In the genomic region with DNA sequence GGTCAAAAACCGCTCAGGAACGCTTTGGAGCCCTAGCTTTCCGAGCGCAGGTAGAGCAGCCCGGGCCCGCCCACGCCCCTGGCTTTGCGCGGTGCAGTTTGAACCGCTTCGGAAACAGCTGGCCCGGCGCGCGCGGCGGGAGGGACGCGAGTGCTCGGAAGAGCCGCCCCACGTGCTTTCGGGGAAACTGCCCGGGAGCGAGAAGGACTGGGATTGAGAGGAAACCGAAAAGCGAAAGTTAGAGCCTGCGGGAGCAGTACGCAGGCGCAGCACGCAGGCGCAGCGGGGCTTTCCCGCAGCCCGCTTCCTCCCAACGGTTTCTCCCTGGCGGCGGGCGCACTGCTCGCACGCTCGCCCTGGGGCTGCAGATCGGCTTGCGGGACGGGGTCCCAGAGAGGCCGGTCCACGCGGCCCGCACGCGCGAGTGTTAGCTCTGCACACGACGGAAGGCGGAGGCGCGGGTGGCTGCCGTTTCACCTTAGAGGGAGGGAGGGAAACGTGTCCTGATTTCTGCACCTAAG, we compare ENCODE assay signal across 1 cellular context.
TF ChIP-seq lines count a peak whose summit lies in the region.

No MANE protein-coding gene starts in this region.

TF ChIP-seq in HepG2, 621 proteins besides CTCF, POLR2A, EP300 and RAD21 (continued from another document and continues in another):
- TF ChIP-seq, protein P1, sequence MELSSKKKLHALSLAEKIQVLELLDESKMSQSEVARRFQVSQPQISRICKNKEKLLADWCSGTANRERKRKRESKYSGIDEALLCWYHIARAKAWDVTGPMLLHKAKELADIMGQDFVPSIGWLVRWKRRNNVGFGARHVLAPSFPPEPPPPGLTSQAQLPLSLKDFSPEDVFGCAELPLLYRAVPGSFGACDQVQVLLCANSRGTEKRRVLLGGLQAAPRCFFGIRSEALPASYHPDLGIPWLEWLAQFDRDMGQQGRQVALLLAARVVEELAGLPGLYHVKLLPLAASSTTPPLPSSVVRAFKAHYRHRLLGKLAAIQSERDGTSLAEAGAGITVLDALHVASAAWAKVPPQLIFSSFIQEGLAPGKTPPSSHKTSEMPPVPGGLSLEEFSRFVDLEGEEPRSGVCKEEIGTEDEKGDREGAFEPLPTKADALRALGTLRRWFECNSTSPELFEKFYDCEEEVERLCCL (CRISPR knock-in tag; IDR thresholded peaks at IDR 0.05; ENCODE audit: borderline replicate concordance) = no peak; the same call in 1 of the 2 replicates
- peak; percentile 83 for TF ChIP-seq ZNF644 (CRISPR knock-in tag; IDR thresholded peaks at IDR 0.05; ENCODE audit: low read depth)
- no peak for TF ChIP-seq RORA (CRISPR knock-in tag; IDR thresholded peaks at IDR 0.05)
- TF ChIP-seq RBAK (CRISPR knock-in tag; IDR thresholded peaks at IDR 0.05) = 0 out of 2 replicates have a peak, but pooled peaks have one; percentile 67
- peak; percentile 67; the same call in 1 of the 2 replicates for TF ChIP-seq SOX13 (IDR thresholded peaks at IDR 0.05)
- peak in 1 of 2 experiments; percentile 91; a peak in 2 of 4 replicates for TF ChIP-seq SOX13 (CRISPR knock-in tag; conservative IDR thresholded peaks at IDR 0.05 in 1 of 2, IDR thresholded peaks at IDR 0.05 in 1 of 2)
- peak; percentile 95 for TF ChIP-seq ZNF790 (CRISPR knock-in tag; IDR thresholded peaks at IDR 0.05; ENCODE audit: borderline replicate concordance)
- TF ChIP-seq ZNF7 (CRISPR knock-in tag; IDR thresholded peaks at IDR 0.05) = no peak; the same call in 1 of the 2 replicates
- peak; percentile 95 for TF ChIP-seq ELF1 (CRISPR knock-in tag; IDR thresholded peaks at IDR 0.05)
- TF ChIP-seq MAF1 (CRISPR knock-in tag; IDR thresholded peaks at IDR 0.05; ENCODE audit: borderline replicate concordance) = peak; percentile 97
- TF ChIP-seq ASH2L (IDR thresholded peaks at IDR 0.05; ENCODE audit: insufficient read length, low read depth, low read length) = peak; percentile 96
- no peak for TF ChIP-seq DPF2 (CRISPR knock-in tag; IDR thresholded peaks at IDR 0.05; ENCODE audit: borderline replicate concordance, low read depth)
- TF ChIP-seq MED13 (CRISPR knock-in tag; IDR thresholded peaks at IDR 0.05) = peak; percentile 93
- TF ChIP-seq ZNF264 (CRISPR knock-in tag; IDR thresholded peaks at IDR 0.05) = peak; percentile 98
- TF ChIP-seq ZNF431 (CRISPR knock-in tag; IDR thresholded peaks at IDR 0.05; ENCODE audit: borderline replicate concordance, low read depth) = peak; percentile 97; the same call in 1 of the 2 replicates
- TF ChIP-seq, protein P2, sequence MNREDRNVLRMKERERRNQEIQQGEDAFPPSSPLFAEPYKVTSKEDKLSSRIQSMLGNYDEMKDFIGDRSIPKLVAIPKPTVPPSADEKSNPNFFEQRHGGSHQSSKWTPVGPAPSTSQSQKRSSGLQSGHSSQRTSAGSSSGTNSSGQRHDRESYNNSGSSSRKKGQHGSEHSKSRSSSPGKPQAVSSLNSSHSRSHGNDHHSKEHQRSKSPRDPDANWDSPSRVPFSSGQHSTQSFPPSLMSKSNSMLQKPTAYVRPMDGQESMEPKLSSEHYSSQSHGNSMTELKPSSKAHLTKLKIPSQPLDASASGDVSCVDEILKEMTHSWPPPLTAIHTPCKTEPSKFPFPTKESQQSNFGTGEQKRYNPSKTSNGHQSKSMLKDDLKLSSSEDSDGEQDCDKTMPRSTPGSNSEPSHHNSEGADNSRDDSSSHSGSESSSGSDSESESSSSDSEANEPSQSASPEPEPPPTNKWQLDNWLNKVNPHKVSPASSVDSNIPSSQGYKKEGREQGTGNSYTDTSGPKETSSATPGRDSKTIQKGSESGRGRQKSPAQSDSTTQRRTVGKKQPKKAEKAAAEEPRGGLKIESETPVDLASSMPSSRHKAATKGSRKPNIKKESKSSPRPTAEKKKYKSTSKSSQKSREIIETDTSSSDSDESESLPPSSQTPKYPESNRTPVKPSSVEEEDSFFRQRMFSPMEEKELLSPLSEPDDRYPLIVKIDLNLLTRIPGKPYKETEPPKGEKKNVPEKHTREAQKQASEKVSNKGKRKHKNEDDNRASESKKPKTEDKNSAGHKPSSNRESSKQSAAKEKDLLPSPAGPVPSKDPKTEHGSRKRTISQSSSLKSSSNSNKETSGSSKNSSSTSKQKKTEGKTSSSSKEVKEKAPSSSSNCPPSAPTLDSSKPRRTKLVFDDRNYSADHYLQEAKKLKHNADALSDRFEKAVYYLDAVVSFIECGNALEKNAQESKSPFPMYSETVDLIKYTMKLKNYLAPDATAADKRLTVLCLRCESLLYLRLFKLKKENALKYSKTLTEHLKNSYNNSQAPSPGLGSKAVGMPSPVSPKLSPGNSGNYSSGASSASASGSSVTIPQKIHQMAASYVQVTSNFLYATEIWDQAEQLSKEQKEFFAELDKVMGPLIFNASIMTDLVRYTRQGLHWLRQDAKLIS (CRISPR knock-in tag; IDR thresholded peaks at IDR 0.05) = peak; percentile 82; the same call in 1 of the 2 replicates
- TF ChIP-seq ZC3H13 (CRISPR knock-in tag; IDR thresholded peaks at IDR 0.05) = peak; percentile 98
- TF ChIP-seq DNMT1 (CRISPR knock-in tag; IDR thresholded peaks at IDR 0.05) = peak; percentile 97; the same call in 1 of the 2 replicates
- peak; percentile 99 for TF ChIP-seq EED (CRISPR knock-in tag; IDR thresholded peaks at IDR 0.05)
- no peak for TF ChIP-seq ZNF326 (CRISPR knock-in tag; IDR thresholded peaks at IDR 0.05; ENCODE audit: borderline replicate concordance)
- TF ChIP-seq ZNF891 (CRISPR knock-in tag; IDR thresholded peaks at IDR 0.05) = peak; percentile 99; the same call in 1 of the 2 replicates
- TF ChIP-seq KLF13 (CRISPR knock-in tag; IDR thresholded peaks at IDR 0.05) = peak; percentile 98; the same call in 1 of the 2 replicates
- TF ChIP-seq NFE2L1 (CRISPR knock-in tag; IDR thresholded peaks at IDR 0.05; ENCODE audit: borderline replicate concordance) = peak; percentile 44; the same call in 1 of the 2 replicates
- TF ChIP-seq, protein P3, sequence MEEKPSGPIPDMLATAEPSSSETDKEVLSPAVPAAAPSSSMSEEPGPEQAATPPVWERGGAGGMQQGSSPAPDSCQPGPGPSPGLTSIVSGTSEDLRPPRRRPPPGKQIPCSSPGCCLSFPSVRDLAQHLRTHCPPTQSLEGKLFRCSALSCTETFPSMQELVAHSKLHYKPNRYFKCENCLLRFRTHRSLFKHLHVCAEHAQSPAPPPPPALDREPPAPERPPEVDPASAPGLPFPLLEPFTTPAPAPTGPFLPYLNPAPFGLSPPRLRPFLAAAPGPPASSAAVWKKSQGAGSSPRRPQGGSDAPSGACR (CRISPR knock-in tag; IDR thresholded peaks at IDR 0.05) = peak; percentile 97
- TF ChIP-seq ZNF256 (CRISPR knock-in tag; conservative IDR thresholded peaks at IDR 0.05) = peak; percentile 97
- TF ChIP-seq ZNF20 (CRISPR knock-in tag; IDR thresholded peaks at IDR 0.05) = peak; percentile 90
- no peak for TF ChIP-seq PCBP2 (optimal IDR thresholded peaks at IDR 0.05; ENCODE audit: low read depth, low read length, poor library complexity, severe bottlenecking)
- peak; percentile 99 for TF ChIP-seq ZNF724P (CRISPR knock-in tag; IDR thresholded peaks at IDR 0.05; ENCODE audit: borderline replicate concordance)
- TF ChIP-seq ZNF747 (CRISPR knock-in tag; IDR thresholded peaks at IDR 0.05; ENCODE audit: borderline replicate concordance) = peak; percentile 100
- TF ChIP-seq, protein P4, sequence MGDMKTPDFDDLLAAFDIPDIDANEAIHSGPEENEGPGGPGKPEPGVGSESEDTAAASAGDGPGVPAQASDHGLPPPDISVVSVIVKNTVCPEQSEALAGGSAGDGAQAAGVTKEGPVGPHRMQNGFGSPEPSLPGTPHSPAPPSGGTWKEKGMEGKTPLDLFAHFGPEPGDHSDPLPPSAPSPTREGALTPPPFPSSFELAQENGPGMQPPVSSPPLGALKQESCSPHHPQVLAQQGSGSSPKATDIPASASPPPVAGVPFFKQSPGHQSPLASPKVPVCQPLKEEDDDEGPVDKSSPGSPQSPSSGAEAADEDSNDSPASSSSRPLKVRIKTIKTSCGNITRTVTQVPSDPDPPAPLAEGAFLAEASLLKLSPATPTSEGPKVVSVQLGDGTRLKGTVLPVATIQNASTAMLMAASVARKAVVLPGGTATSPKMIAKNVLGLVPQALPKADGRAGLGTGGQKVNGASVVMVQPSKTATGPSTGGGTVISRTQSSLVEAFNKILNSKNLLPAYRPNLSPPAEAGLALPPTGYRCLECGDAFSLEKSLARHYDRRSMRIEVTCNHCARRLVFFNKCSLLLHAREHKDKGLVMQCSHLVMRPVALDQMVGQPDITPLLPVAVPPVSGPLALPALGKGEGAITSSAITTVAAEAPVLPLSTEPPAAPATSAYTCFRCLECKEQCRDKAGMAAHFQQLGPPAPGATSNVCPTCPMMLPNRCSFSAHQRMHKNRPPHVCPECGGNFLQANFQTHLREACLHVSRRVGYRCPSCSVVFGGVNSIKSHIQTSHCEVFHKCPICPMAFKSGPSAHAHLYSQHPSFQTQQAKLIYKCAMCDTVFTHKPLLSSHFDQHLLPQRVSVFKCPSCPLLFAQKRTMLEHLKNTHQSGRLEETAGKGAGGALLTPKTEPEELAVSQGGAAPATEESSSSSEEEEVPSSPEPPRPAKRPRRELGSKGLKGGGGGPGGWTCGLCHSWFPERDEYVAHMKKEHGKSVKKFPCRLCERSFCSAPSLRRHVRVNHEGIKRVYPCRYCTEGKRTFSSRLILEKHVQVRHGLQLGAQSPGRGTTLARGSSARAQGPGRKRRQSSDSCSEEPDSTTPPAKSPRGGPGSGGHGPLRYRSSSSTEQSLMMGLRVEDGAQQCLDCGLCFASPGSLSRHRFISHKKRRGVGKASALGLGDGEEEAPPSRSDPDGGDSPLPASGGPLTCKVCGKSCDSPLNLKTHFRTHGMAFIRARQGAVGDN (CRISPR knock-in tag; IDR thresholded peaks at IDR 0.05) = peak; percentile 98
- peak; percentile 69; the same call in 1 of the 2 replicates for TF ChIP-seq HNF4G (IDR thresholded peaks at IDR 0.05; ENCODE audit: borderline replicate concordance, low read depth, low read length)
- peak; percentile 93 for TF ChIP-seq HNF4G (CRISPR knock-in tag; IDR thresholded peaks at IDR 0.05; ENCODE audit: borderline replicate concordance, low read depth)
- TF ChIP-seq PAF1 (CRISPR knock-in tag; IDR thresholded peaks at IDR 0.05) = 0 out of 2 replicates have a peak, but pooled peaks have one; percentile 21
- TF ChIP-seq CHD4 (IDR thresholded peaks at IDR 0.05; ENCODE audit: borderline replicate concordance, low read length) = peak; percentile 69; the same call in 1 of the 2 replicates
- TF ChIP-seq SYNCRIP (IDR thresholded peaks at IDR 0.05; ENCODE audit: insufficient read depth, low read depth, low read length) = no peak
- peak; percentile 99 for TF ChIP-seq KLF15 (CRISPR knock-in tag; IDR thresholded peaks at IDR 0.05; ENCODE audit: borderline replicate concordance)
- TF ChIP-seq, protein P5, sequence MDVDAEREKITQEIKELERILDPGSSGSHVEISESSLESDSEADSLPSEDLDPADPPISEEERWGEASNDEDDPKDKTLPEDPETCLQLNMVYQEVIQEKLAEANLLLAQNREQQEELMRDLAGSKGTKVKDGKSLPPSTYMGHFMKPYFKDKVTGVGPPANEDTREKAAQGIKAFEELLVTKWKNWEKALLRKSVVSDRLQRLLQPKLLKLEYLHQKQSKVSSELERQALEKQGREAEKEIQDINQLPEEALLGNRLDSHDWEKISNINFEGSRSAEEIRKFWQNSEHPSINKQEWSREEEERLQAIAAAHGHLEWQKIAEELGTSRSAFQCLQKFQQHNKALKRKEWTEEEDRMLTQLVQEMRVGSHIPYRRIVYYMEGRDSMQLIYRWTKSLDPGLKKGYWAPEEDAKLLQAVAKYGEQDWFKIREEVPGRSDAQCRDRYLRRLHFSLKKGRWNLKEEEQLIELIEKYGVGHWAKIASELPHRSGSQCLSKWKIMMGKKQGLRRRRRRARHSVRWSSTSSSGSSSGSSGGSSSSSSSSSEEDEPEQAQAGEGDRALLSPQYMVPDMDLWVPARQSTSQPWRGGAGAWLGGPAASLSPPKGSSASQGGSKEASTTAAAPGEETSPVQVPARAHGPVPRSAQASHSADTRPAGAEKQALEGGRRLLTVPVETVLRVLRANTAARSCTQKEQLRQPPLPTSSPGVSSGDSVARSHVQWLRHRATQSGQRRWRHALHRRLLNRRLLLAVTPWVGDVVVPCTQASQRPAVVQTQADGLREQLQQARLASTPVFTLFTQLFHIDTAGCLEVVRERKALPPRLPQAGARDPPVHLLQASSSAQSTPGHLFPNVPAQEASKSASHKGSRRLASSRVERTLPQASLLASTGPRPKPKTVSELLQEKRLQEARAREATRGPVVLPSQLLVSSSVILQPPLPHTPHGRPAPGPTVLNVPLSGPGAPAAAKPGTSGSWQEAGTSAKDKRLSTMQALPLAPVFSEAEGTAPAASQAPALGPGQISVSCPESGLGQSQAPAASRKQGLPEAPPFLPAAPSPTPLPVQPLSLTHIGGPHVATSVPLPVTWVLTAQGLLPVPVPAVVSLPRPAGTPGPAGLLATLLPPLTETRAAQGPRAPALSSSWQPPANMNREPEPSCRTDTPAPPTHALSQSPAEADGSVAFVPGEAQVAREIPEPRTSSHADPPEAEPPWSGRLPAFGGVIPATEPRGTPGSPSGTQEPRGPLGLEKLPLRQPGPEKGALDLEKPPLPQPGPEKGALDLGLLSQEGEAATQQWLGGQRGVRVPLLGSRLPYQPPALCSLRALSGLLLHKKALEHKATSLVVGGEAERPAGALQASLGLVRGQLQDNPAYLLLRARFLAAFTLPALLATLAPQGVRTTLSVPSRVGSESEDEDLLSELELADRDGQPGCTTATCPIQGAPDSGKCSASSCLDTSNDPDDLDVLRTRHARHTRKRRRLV (CRISPR knock-in tag; IDR thresholded peaks at IDR 0.05) = peak; percentile 94
- peak; percentile 87; the same call in 1 of the 2 replicates for TF ChIP-seq ZNF607 (CRISPR knock-in tag; IDR thresholded peaks at IDR 0.05; ENCODE audit: borderline replicate concordance)
- TF ChIP-seq FOXJ3 (CRISPR knock-in tag; IDR thresholded peaks at IDR 0.05; ENCODE audit: borderline replicate concordance) = peak; percentile 98
- peak; percentile 88 for TF ChIP-seq AGO1 (IDR thresholded peaks at IDR 0.05; ENCODE audit: low read depth, low read length, poor library complexity, severe bottlenecking)
- TF ChIP-seq ZNF234 (CRISPR knock-in tag; conservative IDR thresholded peaks at IDR 0.05) = peak; percentile 63; the same call in 1 of the 2 replicates
- TF ChIP-seq, protein P6, sequence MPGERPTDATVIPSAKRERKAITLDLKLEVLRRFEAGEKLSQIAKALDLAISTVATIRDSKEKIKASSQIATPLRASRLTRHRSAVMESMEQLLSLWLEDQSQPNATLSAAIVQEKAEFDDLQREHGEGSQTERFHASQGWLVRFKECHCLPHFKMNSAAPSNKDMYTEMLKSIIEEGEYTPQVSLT (CRISPR knock-in tag; IDR thresholded peaks at IDR 0.05; ENCODE audit: borderline replicate concordance, low read depth) = peak; percentile 39; the same call in 1 of the 2 replicates
- TF ChIP-seq SRY (CRISPR knock-in tag; IDR thresholded peaks at IDR 0.05) = peak; percentile 72
- peak; percentile 69 for TF ChIP-seq TCF7 (IDR thresholded peaks at IDR 0.05; ENCODE audit: low read depth)
- TF ChIP-seq NFRKB (IDR thresholded peaks at IDR 0.05) = no peak
- 0 out of 2 replicates have a peak, but pooled peaks have one; percentile 74 for TF ChIP-seq ZNF577 (CRISPR knock-in tag; IDR thresholded peaks at IDR 0.05; ENCODE audit: borderline replicate concordance, low read depth)
